22 cellular contexts compared by ENCODE assay signal in genomic region chr17:58694302-58694701, GRCh38. TPM values are rescaled to one million over a fixed set of nuclear protein-coding genes. Genes with fewer than 3 reads are reported as not detected.
DNase-seq lines count a peak whose midpoint lies in the region; ATAC-seq and TF ChIP-seq lines count a peak whose summit lies in the region.
"Had no signal": no experiment of that assay in that cellular context is flagged by ENCODE, and none has a peak within 500 bp of the region (broad histone marks: within the 10 kb centered on the region; RNA-seq: fewer than 3 reads in every experiment).

No MANE protein-coding gene starts in this region.

- no peaks in the 10 kb centered on the region for H3K9me3 Mint-ChIP-seq in natural killer cell treated with Interleukin-12 subunit alpha and Interleukin-12 subunit beta and Interleukin-15 and Interleukin-18, amount 100 ng/mL, for 72 hours
- H3K9me3 Mint-ChIP-seq in natural killer cell (no peaks in the 10 kb centered on the region), WTC11 (peaks cover 2% of the 10 kb centered on the region)
- H3K9me3 Mint-ChIP-seq: type B pancreatic cell had no signal

- H3K36me3 ChIP-seq in OCI-LY1 (ENCODE audit: insufficient read depth, low read length) = peaks cover 35% of the 10 kb centered on the region
- H3K36me3 ChIP-seq in mammary epithelial cell (ENCODE audit: insufficient read depth, low read length) = peaks cover 4% of the 10 kb centered on the region

- no peak overlapping the region for H3K27ac ChIP-seq in OCI-LY1 (ENCODE audit: low read depth, low read length, poor library complexity, severe bottlenecking)
- no peak overlapping the region for H3K27ac ChIP-seq in mammary epithelial cell (ENCODE audit: insufficient read depth, low read depth, low read length)
- H3K27ac ChIP-seq: dorsolateral prefrontal cortex, gastrocnemius medialis had no signal

- H3K79me2 ChIP-seq in OCI-LY1 (ENCODE audit: insufficient read depth, low read length) (peaks cover 25% of the 10 kb centered on the region), mammary epithelial cell (ENCODE audit: insufficient read depth, low read length) (peaks cover 34% of the 10 kb centered on the region)

- intact Hi-C loops in natural killer cell (cut with micrococcal nuclease) = loop anchor here (5.0 kb wide), 1 partner anchor 107 kb away; no protein-coding TSS in a partner anchor
- intact Hi-C loops in mammary epithelial cell (cut with micrococcal nuclease) = loop anchor here (5.0 kb wide), 1 partner anchor 107 kb away; no protein-coding TSS in a partner anchor

- BruUV-seq in mammary epithelial cell (replicated peaks; lab: Mats Ljungman, UMichigan) = no TSS peak

- H3K27ac Mint-ChIP-seq in natural killer cell treated with Interleukin-12 subunit alpha and Interleukin-12 subunit beta and Interleukin-15 and Interleukin-18, amount 100 ng/mL, for 72 hours = peak overlapping the region in 1 of 2 donors; percentile 95
- no peak overlapping the region for H3K27ac Mint-ChIP-seq in natural killer cell
- no peak overlapping the region for H3K27ac Mint-ChIP-seq in WTC11

- no peaks in the 10 kb centered on the region for H3F3A ChIP-seq in OCI-LY1 (ENCODE audit: insufficient read depth, low read length)

- no peaks in the 10 kb centered on the region for H3K27me3 Mint-ChIP-seq in natural killer cell treated with Interleukin-12 subunit alpha and Interleukin-12 subunit beta and Interleukin-15 and Interleukin-18, amount 100 ng/mL, for 72 hours
- no peaks in the 10 kb centered on the region for H3K27me3 Mint-ChIP-seq in natural killer cell (ENCODE audit: low read depth in 2 of 2)
- H3K27me3 Mint-ChIP-seq in WTC11 (ENCODE audit: low read depth) = peaks cover 18% of the 10 kb centered on the region
- H3K27me3 Mint-ChIP-seq: type B pancreatic cell had no signal

- H3K4me3 Mint-ChIP-seq in natural killer cell treated with Interleukin-12 subunit alpha and Interleukin-12 subunit beta and Interleukin-15 and Interleukin-18, amount 100 ng/mL, for 72 hours = peak overlapping the region; percentile 96
- H3K4me3 Mint-ChIP-seq in natural killer cell = no peak overlapping the region
- H3K4me3 Mint-ChIP-seq in WTC11 = no peak overlapping the region

- H3K36me3 Mint-ChIP-seq in natural killer cell treated with Interleukin-12 subunit alpha and Interleukin-12 subunit beta and Interleukin-15 and Interleukin-18, amount 100 ng/mL, for 72 hours = peaks cover 7% of the 10 kb centered on the region
- H3K36me3 Mint-ChIP-seq in natural killer cell = no peaks in the 10 kb centered on the region
- H3K36me3 Mint-ChIP-seq in WTC11 = peaks cover 6% of the 10 kb centered on the region

- in situ Hi-C loops in mammary epithelial cell (cut with MboI; ENCODE audit: low sequenced_read_pairs in 2 of 2) = no loop called here

- H3K4me3 ChIP-seq in OCI-LY1 (ENCODE audit: low read depth, low read length, poor library complexity, severe bottlenecking) = peak overlapping the region; percentile 80
- peak overlapping the region in 2 of 3 experiments; percentile 74 to 85 for H3K4me3 ChIP-seq in mammary epithelial cell (replicated peaks in 1 of 3; ENCODE audit: insufficient read depth in 1 of 3, low read depth in 2 of 3, low read length in 3 of 3)
- H3K4me3 ChIP-seq: gastrocnemius medialis had no signal

- POLR2A ChIA-PET in WTC11 (lab: Charles Lee) = interaction anchor here (0.6 kb wide), 1 partner anchor 193 kb away, joined by 3 read pairs; no protein-coding TSS in a partner anchor

- H3K9ac ChIP-seq in OCI-LY1 (ENCODE audit: low read length) = peak overlapping the region; percentile 90; the same call in 1 of the 2 replicates
- peak overlapping the region; percentile 90 for H3K9ac ChIP-seq in mammary epithelial cell (ENCODE audit: insufficient read depth, low read length)

- CTCF ChIA-PET in mammary epithelial cell (lab: Charles Lee; ENCODE audit: low non-redundant PET) = no interaction called here
- CTCF ChIA-PET in WTC11 (lab: Charles Lee) = no interaction called here

- peak overlapping the region; percentile 89 for H3K4me2 ChIP-seq in OCI-LY1 (ENCODE audit: low read length)
- peak overlapping the region; percentile 87 for H3K4me2 ChIP-seq in mammary epithelial cell (ENCODE audit: insufficient read depth, low read depth, low read length)

- H3K4me1 ChIP-seq in OCI-LY1 (ENCODE audit: insufficient read depth, low read length, severe bottlenecking) (peaks cover 24% of the 10 kb centered on the region), mammary epithelial cell (ENCODE audit: insufficient read depth, low read length) (peaks cover 11% of the 10 kb centered on the region)

- TF ChIP-seq CTCF in natural killer cell (IDR thresholded peaks at IDR 0.05) (no peak), OCI-LY1 (IDR thresholded peaks at IDR 0.05; ENCODE audit: low read length) (no peak), mammary epithelial cell (conservative IDR thresholded peaks at IDR 0.05 in 1 of 2, IDR thresholded peaks at IDR 0.05 in 1 of 2; ENCODE audit: extremely low read depth in 1 of 2, insufficient read depth in 1 of 2, low read depth in 1 of 2, low read length in 2 of 2) (no peak), WTC11 (IDR thresholded peaks at IDR 0.05) (no peak)

- H3K9me3 ChIP-seq in OCI-LY1 (ENCODE audit: low read length) (no peaks in the 10 kb centered on the region), mammary epithelial cell (replicated peaks; ENCODE audit: insufficient read depth, low read length) (no peaks in the 10 kb centered on the region)
- H3K9me3 ChIP-seq: Caco-2, gastrocnemius medialis had no signal

- H2AFZ ChIP-seq in OCI-LY1 (ENCODE audit: low read length) (no peak overlapping the region), mammary epithelial cell (ENCODE audit: low read depth, low read length) (no peak overlapping the region)

- H3K9me2 ChIP-seq in OCI-LY1 (ENCODE audit: low read depth, low read length) = no peaks in the 10 kb centered on the region

- ATAC-seq in natural killer cell treated with Interleukin-12 subunit alpha and Interleukin-12 subunit beta and Interleukin-15 and Interleukin-18, amount 100 ng/mL, for 72 hours = no peak
- ATAC-seq in natural killer cell = no peak
- no peak for ATAC-seq in WTC11
- ATAC-seq: gastrocnemius medialis had no signal

- no peak for DNase-seq in natural killer cell treated with Interleukin-12 subunit alpha and Interleukin-12 subunit beta and Interleukin-15 and Interleukin-18, amount 100 ng/mL, for 72 hours (ENCODE audit: low spot score)
- DNase-seq in natural killer cell (no peak), mammary epithelial cell (no peak), SHP77 (lab: John Stamatoyannopoulos, UW) (no peak), NCI-H1105 (lab: John Stamatoyannopoulos, UW) (no peak), WTC11 (ENCODE audit: low spot score) (no peak), AG08395 (ENCODE audit: low spot score) (no peak)
- DNase-seq: activated CD4-positive, CD25-positive, alpha-beta regulatory T cell treated with anti-CD3 and anti-CD28 coated beads, Interleukin-2, amount 50 U/mL, for 72 hours; activated T-cell treated with anti-CD3 and anti-CD28 coated beads for 4 hours; Caco-2; dorsolateral prefrontal cortex; gastrocnemius medialis; GOT3; IMR-90; midbrain; NCI-H2029; NCI-H446; SIG-M5; T1000 had no signal

- H3K27me3 ChIP-seq in OCI-LY1 (ENCODE audit: insufficient read depth, low read length) (no peaks in the 10 kb centered on the region), mammary epithelial cell (ENCODE audit: insufficient read depth, low read length) (no peaks in the 10 kb centered on the region)
- H3K27me3 ChIP-seq: dorsolateral prefrontal cortex, gastrocnemius medialis had no signal

- peaks cover 17 to 26% of the 10 kb centered on the region in 2 donors for H3K4me1 Mint-ChIP-seq in natural killer cell treated with Interleukin-12 subunit alpha and Interleukin-12 subunit beta and Interleukin-15 and Interleukin-18, amount 100 ng/mL, for 72 hours (ENCODE audit: low read depth in 2 of 2)
- H3K4me1 Mint-ChIP-seq in natural killer cell (peaks cover 20 to 21% of the 10 kb centered on the region in 2 donors), WTC11 (peaks cover 17% of the 10 kb centered on the region)

- dilution Hi-C loops in mammary epithelial cell (cut with HindIII; ENCODE audit: low sequenced_read_pairs) = no loop called here

- no peaks in the 10 kb centered on the region for H4K20me1 ChIP-seq in OCI-LY1 (ENCODE audit: insufficient read depth, low read length)
- H4K20me1 ChIP-seq in mammary epithelial cell (ENCODE audit: insufficient read depth, low read length) = no peaks in the 10 kb centered on the region

- WGBS in mammary epithelial cell (ENCODE audit: low coverage, missing lambda C conversion rate) = 96% methylated on average over 8 of the region's 8 CpGs

TF ChIP-seq in WTC11, 78 proteins besides CTCF, POLR2A, EP300 and RAD21 (continues in another document):
- TF ChIP-seq PREB (CRISPR knock-in tag; IDR thresholded peaks at IDR 0.05; ENCODE audit: borderline replicate concordance) (no peak), NFATC4 (CRISPR knock-in tag; IDR thresholded peaks at IDR 0.05) (no peak)

RNA-seq across cellular contexts. Expression of gene RAD51C, which starts 1.9 kb away (rescaled TPM):
- 10 to 100 TPM; 57.8 to 65.3 TPM for total RNA-seq in natural killer cell treated with Interleukin-12 subunit alpha and Interleukin-12 subunit beta and Interleukin-15 and Interleukin-18, amount 100 ng/mL, for 72 hours
- 10 to 100 TPM; 13.4 to 18.9 (median 17.1) TPM for total RNA-seq in natural killer cell
- 10 to 100 TPM; 20.8 to 55.6 TPM for total RNA-seq in mammary epithelial cell
- polyA plus RNA-seq in mammary epithelial cell = 40.9 TPM
- polyA minus RNA-seq in mammary epithelial cell = 67.8 TPM
- 15.2 to 19.5 TPM (median 17.7 TPM) in 3 replicates for total RNA-seq in WTC11 (2021)

RNA-seq across cellular contexts. Expression of gene TEX14, which starts 2.5 kb away (rescaled TPM):
- under 1 TPM; 0.12 to 0.22 TPM for total RNA-seq in natural killer cell treated with Interleukin-12 subunit alpha and Interleukin-12 subunit beta and Interleukin-15 and Interleukin-18, amount 100 ng/mL, for 72 hours
- total RNA-seq in natural killer cell (1 to 10 TPM in 1 of 3 donors, under 1 TPM in 2; 0.29 to 1.1 (median 0.89) TPM), mammary epithelial cell (under 1 TPM; under 0.01 to 0.38 TPM), WTC11 (2021) (0.76 to 1.4 TPM (median 1.3 TPM) in 3 replicates)
- 0.03 TPM for polyA plus RNA-seq in mammary epithelial cell
- not detected for polyA minus RNA-seq in mammary epithelial cell
- total RNA-seq: bronchial epithelial cell, gastrocnemius medialis, IMR-90 had no signal
- polyA plus RNA-seq: IMR-90 had no signal
